In the genomic region with DNA sequence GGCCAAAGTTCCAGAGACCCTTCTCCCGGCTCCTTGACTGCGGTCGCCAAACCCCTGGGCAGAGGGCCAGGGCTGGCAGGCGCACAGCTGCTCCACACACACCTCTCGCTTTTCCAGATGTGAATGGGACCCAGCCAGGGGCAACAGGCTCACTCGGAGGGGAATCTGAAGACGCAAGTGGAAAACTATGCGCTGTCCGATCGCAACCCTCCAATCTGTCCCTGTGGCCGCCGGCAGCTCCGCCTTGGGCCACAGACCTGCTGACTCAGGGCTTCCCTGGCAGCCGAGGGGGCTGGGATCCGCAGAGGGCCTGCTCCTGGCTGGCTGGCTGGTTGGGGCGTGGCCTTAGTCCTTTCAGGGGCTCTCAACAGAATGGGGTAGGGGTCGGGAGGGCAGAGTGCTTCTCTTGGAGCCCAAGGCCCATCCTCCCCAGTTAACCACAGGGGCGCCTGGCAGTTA, we compare ENCODE assay signal across 9 cellular contexts. TPM values are rescaled to one million over a fixed set of nuclear protein-coding genes. Genes with fewer than 3 reads are reported as not detected.
A peak's percentile ranks its signal among the peaks of the same experiment; 100 is the strongest.
DNase-seq lines count a peak whose midpoint lies in the region; ATAC-seq and TF ChIP-seq lines count a peak whose summit lies in the region.
"Had no signal": no experiment of that assay in that cellular context is flagged by ENCODE, and none has a peak within 500 bp of the region (broad histone marks: within the 10 kb centered on the region; RNA-seq: fewer than 3 reads in every experiment).

No MANE protein-coding gene starts in this region.

- H3K36me3 ChIP-seq in OCI-LY7 (ENCODE audit: insufficient read depth, low read length) (peaks cover 13% of the 10 kb centered on the region), ovary (no peaks in the 10 kb centered on the region)

- peaks cover 27% of the 10 kb centered on the region for H3K4me1 Mint-ChIP-seq in T-helper 17 cell

- H4K20me1 ChIP-seq in OCI-LY7 (ENCODE audit: insufficient read depth, low read length): no peaks in the 10 kb centered on the region

- POLR2A ChIA-PET in OCI-LY7 (lab: Charles Lee): interaction anchor here (1.3 to 2.5 kb wide), 2 partner anchors 14 to 65 kb away, joined by 3 to 8 read pairs; no protein-coding TSS in a partner anchor

- H3K36me3 Mint-ChIP-seq in T-helper 17 cell (ENCODE audit: low read depth): no peaks in the 10 kb centered on the region

- H3K27ac ChIP-seq in OCI-LY7 (ENCODE audit: low read depth, low read length, poor library complexity, severe bottlenecking) (no peak overlapping the region), ovary (no peak overlapping the region)

- no peaks in the 10 kb centered on the region for H3K9me2 ChIP-seq in OCI-LY7 (ENCODE audit: insufficient read depth, low read length)

- H3K79me2 ChIP-seq in OCI-LY7 (ENCODE audit: insufficient read depth, low read depth, low read length): peaks cover 67% of the 10 kb centered on the region; the same call in 1 of the 2 replicates

- no peak overlapping the region for H2AFZ ChIP-seq in OCI-LY7 (ENCODE audit: low read length)

- no peak for TF ChIP-seq EP300 in ovary (IDR thresholded peaks at IDR 0.05)

- intact Hi-C loops in OCI-LY7 (cut with micrococcal nuclease; ENCODE audit: unreplicated experiment) (loop anchor here (5.0 to 10.0 kb wide), 2 partner anchors 313 to 1666 kb away; no protein-coding TSS in a partner anchor), ovary (cut with DNase I) (no loop called here)

- H3K27ac Mint-ChIP-seq in T-helper 17 cell: no peak overlapping the region

- H3K4me1 ChIP-seq in OCI-LY7 (ENCODE audit: insufficient read depth, low read length, poor library complexity, severe bottlenecking): peaks cover 97% of the 10 kb centered on the region
- peaks cover 19% of the 10 kb centered on the region for H3K4me1 ChIP-seq in ovary (ENCODE audit: insufficient read depth)

- H3K9me3 ChIP-seq in OCI-LY7 (ENCODE audit: low read length) (no peaks in the 10 kb centered on the region), ovary (no peaks in the 10 kb centered on the region), T-helper 17 cell (ENCODE audit: control insufficient read depth, low read length, poor library complexity, severe bottlenecking) (no peaks in the 10 kb centered on the region)

- H3K4me3 Mint-ChIP-seq in T-helper 17 cell: no peak overlapping the region

- no peaks in the 10 kb centered on the region for H3K27me3 Mint-ChIP-seq in T-helper 17 cell

- no TSS peak for BruUV-seq in OCI-LY7 (replicated peaks; lab: Mats Ljungman, UMichigan)

- TF ChIP-seq CTCF in OCI-LY7 (conservative IDR thresholded peaks at IDR 0.05; ENCODE audit: low read length): no peak
- no peak for TF ChIP-seq CTCF in ovary (IDR thresholded peaks at IDR 0.05)

- CTCF ChIA-PET in OCI-LY7 (lab: Charles Lee; ENCODE audit: unreplicated experiment): no interaction called here

- peak overlapping the region; percentile 70 for H3K4me3 ChIP-seq in OCI-LY7 (ENCODE audit: low read depth, low read length, poor library complexity, severe bottlenecking)
- no peak overlapping the region for H3K4me3 ChIP-seq in ovary

- 14 to 22% (median 19%) methylated on average over 18 of the region's 18 CpGs for WGBS in ovary, 3 donors

- H3K27me3 ChIP-seq in ovary: no peaks in the 10 kb centered on the region

- H3K4me2 ChIP-seq in OCI-LY7 (ENCODE audit: low read length): peak overlapping the region; percentile 93

- DNase-seq in DMS 273 treated with DMSO at 0.1 percent for 48 hours (lab: John Stamatoyannopoulos, UW) (peak; percentile 36), OCI-LY7 (ENCODE audit: low spot score) (no peak), fibroblast of the conjunctiva (ENCODE audit: low read depth) (peak; percentile 63), ovary (peak; percentile 57 to 76 (median 66)), T-helper 17 cell (no peak), NCI-H774 (lab: John Stamatoyannopoulos, UW) (no peak)
- DNase-seq: Karpas-422 had no signal

- ATAC-seq in T-helper 17 cell: no peak
- no peak for ATAC-seq in HG03196 (IDR thresholded peaks at IDR 0.05; ENCODE audit: unreplicated experiment)
- ATAC-seq in HG02884 (IDR thresholded peaks at IDR 0.05; ENCODE audit: unreplicated experiment): no peak

- TF ChIP-seq POLR2A in ovary (IDR thresholded peaks at IDR 0.05): no peak

RNA-seq across cellular contexts. Expression of a gene that starts 54.0 kb away (rescaled TPM):
- 24.3 and 25.2 TPM in 2 replicates for total RNA-seq in OCI-LY7 (2014; rRNA removed; shearing (Covaris generic))
- total RNA-seq in OCI-LY7 (2022): 56.3 and 70.1 TPM in 2 replicates
- 10 to 100 TPM; 22.2 to 55.4 (median 46.0) TPM for total RNA-seq in ovary
- polyA plus RNA-seq in ovary: 10 to 100 TPM; 20.9 to 27.3 TPM
- total RNA-seq in T-helper 17 cell: 100 to 1,000 TPM; 114 to 128 TPM

Comparison
In these comparisons a context has a peak if more than half of its experiments do, and no peak if none do; other contexts are left out.
1. DNase-seq: peak in DMS 273 treated with DMSO at 0.1 percent for 48 hours (single experiment), fibroblast of the conjunctiva (single experiment) and ovary (5 of 5); none in OCI-LY7 (single experiment), T-helper 17 cell (0 of 3) and NCI-H774 (single experiment).